12 cellular contexts compared by ENCODE assay signal in the genomic region with DNA sequence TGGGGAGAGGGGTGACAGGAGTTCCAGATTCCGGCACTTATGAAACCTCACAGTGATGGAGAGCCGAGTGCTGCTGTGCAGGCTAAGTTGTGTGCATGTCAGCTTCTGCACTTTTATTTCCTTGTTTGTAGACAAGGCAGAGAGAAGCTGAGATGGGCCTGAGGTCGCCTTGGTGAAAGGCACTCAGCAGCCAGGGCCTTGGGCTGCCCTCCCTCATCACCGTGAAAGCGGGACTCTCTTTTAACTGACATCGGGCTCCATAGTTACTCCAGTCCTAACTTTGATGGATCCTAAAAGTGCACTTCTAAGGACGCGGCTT. TPM values are rescaled to one million over a fixed set of nuclear protein-coding genes. Genes with fewer than 3 reads are reported as not detected.
DNase-seq lines count a peak whose midpoint lies in the region; ATAC-seq and TF ChIP-seq lines count a peak whose summit lies in the region.
"Had no signal": no experiment of that assay in that cellular context is flagged by ENCODE, and none has a peak within 500 bp of the region (broad histone marks: within the 10 kb centered on the region; RNA-seq: fewer than 3 reads in every experiment).

No MANE protein-coding gene starts in this region.

- 68 to 77% methylated on average over 8 of the region's 8 CpGs for WGBS in sigmoid colon, 2 donors

- H3K4me1 Mint-ChIP-seq in CD8-positive, alpha-beta T cell (ENCODE audit: low read depth): peaks cover 74% of the 10 kb centered on the region
- H3K4me1 Mint-ChIP-seq in HFFc6 (ENCODE audit: low read depth): peaks cover 76% of the 10 kb centered on the region
- peaks cover 72% of the 10 kb centered on the region for H3K4me1 Mint-ChIP-seq in central memory CD8-positive, alpha-beta T cell

- no peaks in the 10 kb centered on the region for H3K27me3 ChIP-seq in CD8-positive, alpha-beta T cell (ENCODE audit: insufficient read depth, low read length)
- H3K27me3 ChIP-seq in sigmoid colon: no peaks in the 10 kb centered on the region
- H3K27me3 ChIP-seq: pancreas had no signal

- intact Hi-C loops in CD8-positive, alpha-beta T cell (cut with DNase I, micrococcal nuclease): no loop called here
- intact Hi-C loops in sigmoid colon (cut with DNase I): loop anchor here (10.0 kb wide), 2 partner anchors 440 to 920 kb away; no protein-coding TSS in a partner anchor

- peaks cover 75% of the 10 kb centered on the region for H3K4me1 ChIP-seq in CD8-positive, alpha-beta T cell (ENCODE audit: insufficient read depth, low read length)
- H3K4me1 ChIP-seq in sigmoid colon: peaks cover 0 to 100% (median 99%) of the 10 kb centered on the region in 4 donors

- ATAC-seq in CD8-positive, alpha-beta T cell: no peak
- ATAC-seq in central memory CD8-positive, alpha-beta T cell (replicated peaks; ENCODE audit: extremely low read depth, poor library complexity, severe bottlenecking): peak; percentile 12
- ATAC-seq in GM19351 (IDR thresholded peaks at IDR 0.05; ENCODE audit: unreplicated experiment): no peak

- H3K27ac ChIP-seq in CD8-positive, alpha-beta T cell (ENCODE audit: low read depth, low read length): no peak overlapping the region
- H3K27ac ChIP-seq in sigmoid colon: peak overlapping the region; percentile 99 to 100 (median 100)

- no peaks in the 10 kb centered on the region for H3K27me3 Mint-ChIP-seq in CD8-positive, alpha-beta T cell (ENCODE audit: low read depth)
- peaks cover 4% of the 10 kb centered on the region; the same call in 1 of the 2 replicates for H3K27me3 Mint-ChIP-seq in HFFc6 (ENCODE audit: insufficient read depth)
- H3K27me3 Mint-ChIP-seq in central memory CD8-positive, alpha-beta T cell: no peaks in the 10 kb centered on the region

- H3K9me3 Mint-ChIP-seq in CD8-positive, alpha-beta T cell: no peaks in the 10 kb centered on the region
- no peaks in the 10 kb centered on the region for H3K9me3 Mint-ChIP-seq in HFFc6
- H3K9me3 Mint-ChIP-seq in central memory CD8-positive, alpha-beta T cell: no peaks in the 10 kb centered on the region

- TF ChIP-seq EP300 in sigmoid colon (IDR thresholded peaks at IDR 0.05): no peak

- no peak overlapping the region for H3K4me3 Mint-ChIP-seq in CD8-positive, alpha-beta T cell
- H3K4me3 Mint-ChIP-seq in HFFc6: no peak overlapping the region
- H3K4me3 Mint-ChIP-seq in central memory CD8-positive, alpha-beta T cell: peak overlapping the region; percentile 83

- no peak overlapping the region for H3K4me3 ChIP-seq in CD8-positive, alpha-beta T cell (ENCODE audit: low read depth, low read length)
- H3K4me3 ChIP-seq in sigmoid colon: peak overlapping the region in 2 of 4 donors; percentile 8 to 12
- H3K4me3 ChIP-seq: GM23248, pancreas had no signal

- H3K27ac Mint-ChIP-seq in CD8-positive, alpha-beta T cell: peak overlapping the region; percentile 52
- peak overlapping the region; percentile 33 for H3K27ac Mint-ChIP-seq in HFFc6
- peak overlapping the region; percentile 88 for H3K27ac Mint-ChIP-seq in central memory CD8-positive, alpha-beta T cell (ENCODE audit: low read depth)

- H3K36me3 ChIP-seq in CD8-positive, alpha-beta T cell (ENCODE audit: insufficient read depth, low read length): no peaks in the 10 kb centered on the region
- H3K36me3 ChIP-seq in sigmoid colon: no peaks in the 10 kb centered on the region
- H3K36me3 ChIP-seq: pancreas had no signal

- H3K9me3 ChIP-seq in CD8-positive, alpha-beta T cell (ENCODE audit: low read length): no peaks in the 10 kb centered on the region
- H3K9me3 ChIP-seq in sigmoid colon: no peaks in the 10 kb centered on the region
- H3K9me3 ChIP-seq: pancreas had no signal

- no peak for TF ChIP-seq CTCF in CD8-positive, alpha-beta T cell (IDR thresholded peaks at IDR 0.05)
- TF ChIP-seq CTCF in HFFc6 (IDR thresholded peaks at IDR 0.05) (no peak), sigmoid colon (IDR thresholded peaks at IDR 0.05) (no peak)

- DNase-seq in CD8-positive, alpha-beta T cell: no peak
- DNase-seq in HFFc6: no peak
- DNase-seq in central memory CD8-positive, alpha-beta T cell (ENCODE audit: low spot score in 2 of 2): no peak
- no peak for DNase-seq in sigmoid colon
- DNase-seq in DMS114 treated with DMSO at 0.1 percent for 48 hours (lab: John Stamatoyannopoulos, UW; ENCODE audit: unreplicated experiment): no peak
- DNase-seq in iPS-NIHi7 (ENCODE audit: extremely low spot score): no peak
- DNase-seq in activated CD4-positive, alpha-beta T cell treated with anti-CD3 and anti-CD28 coated beads for 48 hours: no peak
- DNase-seq: RPMI8226 had no signal

- no peak for TF ChIP-seq POLR2A in sigmoid colon (IDR thresholded peaks at IDR 0.05)

- POLR2A ChIA-PET in CD8-positive, alpha-beta T cell (lab: Charles Lee): interaction anchor here (0.7 to 1.6 kb wide), 2 partner anchors 16 to 79 kb away, joined by 3 to 5 read pairs; partner anchors contain the start of gene TSSC4

- CTCF ChIA-PET in CD8-positive, alpha-beta T cell (lab: Charles Lee): interaction anchor here (0.7 kb wide), 1 partner anchor 80 kb away, joined by 3 read pairs; no protein-coding TSS in a partner anchor

- H3K36me3 Mint-ChIP-seq in CD8-positive, alpha-beta T cell: peaks cover 12% of the 10 kb centered on the region
- no peaks in the 10 kb centered on the region for H3K36me3 Mint-ChIP-seq in HFFc6 (ENCODE audit: low read depth)
- peaks cover 58% of the 10 kb centered on the region for H3K36me3 Mint-ChIP-seq in central memory CD8-positive, alpha-beta T cell (ENCODE audit: insufficient read depth)

RNA-seq across cellular contexts. Expression of gene CD81, which starts 7.6 kb away (rescaled TPM):
- 100 to 1,000 TPM; 165 to 166 TPM for total RNA-seq in CD8-positive, alpha-beta T cell
- total RNA-seq in HFFc6 (2021; fragmentation: NEBNext Ultra II Directional; extraction: Animal tissue kit (Norgen Biotek cat#: 25700)): 100 to 1,000 TPM; 540 to 738 (median 627) TPM
- total RNA-seq in sigmoid colon: 100 to 1,000 TPM; 401 to 625 (median 493) TPM
- polyA plus RNA-seq in sigmoid colon: 100 to 1,000 TPM in 1 of 3 donors, 10 to 100 TPM in 2; 67.9 to 313 (median 90.6) TPM

RNA-seq across cellular contexts. Expression of gene TSSC4, which starts 15.9 kb away (rescaled TPM):
- 10 to 100 TPM; 48.8 to 49.5 TPM for total RNA-seq in CD8-positive, alpha-beta T cell
- 10 to 100 TPM; 47.4 to 74.7 (median 62.8) TPM for total RNA-seq in HFFc6 (2021; fragmentation: NEBNext Ultra II Directional; extraction: Animal tissue kit (Norgen Biotek cat#: 25700))
- total RNA-seq in sigmoid colon: 10 to 100 TPM; 45.1 to 60.1 (median 53.2) TPM
- 10 to 100 TPM; 43.7 to 51.1 (median 47.7) TPM for polyA plus RNA-seq in sigmoid colon

RNA-seq across cellular contexts. Expression of gene TRPM5, which starts 59.6 kb away (rescaled TPM):
- total RNA-seq in CD8-positive, alpha-beta T cell: under 1 TPM; 0.60 to 0.64 TPM
- not detected for total RNA-seq in HFFc6 (2021; fragmentation: NEBNext Ultra II Directional; extraction: Animal tissue kit (Norgen Biotek cat#: 25700))
- not detected for total RNA-seq in sigmoid colon
- 1 to 10 TPM in 1 of 3 donors, under 1 TPM in 1, not detected in 1; 0.60 to 2.8 TPM for polyA plus RNA-seq in sigmoid colon
- total RNA-seq: GM23248, lower leg skin had no signal
- polyA plus RNA-seq: GM23248 had no signal

Comparison
In these comparisons a context has a peak if more than half of its experiments do, and no peak if none do; other contexts are left out.
1. H3K27ac Mint-ChIP-seq: peak in every context shown above with its lines; median percentile 88 in central memory CD8-positive, alpha-beta T cell; 52 in CD8-positive, alpha-beta T cell; 33 in HFFc6.